ENCODE assay signal across 14 cellular contexts in genomic region chr13:20073775-20074174, GRCh38.
A peak's percentile ranks its signal among the peaks of the same experiment; 100 is the strongest.
DNase-seq lines count a peak whose midpoint lies in the region; ATAC-seq and TF ChIP-seq lines count a peak whose summit lies in the region.
"Had no signal": no experiment of that assay in that cellular context is flagged by ENCODE, and none has a peak within 500 bp of the region (broad histone marks: within the 10 kb centered on the region; RNA-seq: fewer than 3 reads in every experiment).

No MANE protein-coding gene starts in this region.

- no peak overlapping the region for H3K4me3 ChIP-seq in mesendoderm (ENCODE audit: low read length)
- H3K4me3 ChIP-seq: vagina had no signal

- no peak overlapping the region for H3K4ac ChIP-seq in mesendoderm (ENCODE audit: low read depth, low read length)

- H2AK5ac ChIP-seq in mesendoderm (ENCODE audit: low read length): no peak overlapping the region

- no peaks in the 10 kb centered on the region for H3K36me3 ChIP-seq in mesendoderm (ENCODE audit: control insufficient read depth, insufficient read depth, low read length)

- H3K9me3 Mint-ChIP-seq in naive B cell: no peaks in the 10 kb centered on the region
- H3K9me3 Mint-ChIP-seq: activated naive CD4-positive, alpha-beta T cell treated with anti-CD3 and anti-CD28 coated beads, Interleukin-2, amount 50 U/mL, for 24 hours; natural killer cell treated with Interleukin-12 subunit alpha and Interleukin-12 subunit beta and Interleukin-15 and Interleukin-18, amount 100 ng/mL, for 72 hours had no signal

- no peaks in the 10 kb centered on the region for H3K27me3 Mint-ChIP-seq in naive B cell
- H3K27me3 Mint-ChIP-seq: activated naive CD4-positive, alpha-beta T cell treated with anti-CD3 and anti-CD28 coated beads, Interleukin-2, amount 50 U/mL, for 24 hours; natural killer cell treated with Interleukin-12 subunit alpha and Interleukin-12 subunit beta and Interleukin-15 and Interleukin-18, amount 100 ng/mL, for 72 hours had no signal

- H3K4me2 ChIP-seq in mesendoderm (ENCODE audit: low read length): no peak overlapping the region

- no peak overlapping the region for H3K23ac ChIP-seq in mesendoderm (ENCODE audit: low read length)

- no peak for TF ChIP-seq CTCF in GM20000 (IDR thresholded peaks at IDR 0.05; ENCODE audit: extremely low read depth, missing control alignments)

- peak overlapping the region in 1 of 8 donors; percentile 52 for H3K4me3 Mint-ChIP-seq in naive B cell
- H3K4me3 Mint-ChIP-seq: activated naive CD4-positive, alpha-beta T cell treated with anti-CD3 and anti-CD28 coated beads, Interleukin-2, amount 50 U/mL, for 24 hours; natural killer cell treated with Interleukin-12 subunit alpha and Interleukin-12 subunit beta and Interleukin-15 and Interleukin-18, amount 100 ng/mL, for 72 hours had no signal

- H2BK15ac ChIP-seq in mesendoderm (replicated peaks; ENCODE audit: low read depth): no peak overlapping the region

- no peak overlapping the region for H4K8ac ChIP-seq in mesendoderm (ENCODE audit: low read depth, low read length)

- DNase-seq in naive B cell (peak; percentile 11), GM20000 (ENCODE audit: low spot score) (no peak), AG20443 (ENCODE audit: low spot score) (no peak), mesendoderm (no peak)
- DNase-seq: activated CD4-positive, alpha-beta T cell treated with anti-CD3 and anti-CD28 coated beads for 4 hours; DMS53; NCI-H345 had no signal

- no CpG with 5 or more reads among the region's 2 CpGs for WGBS in mesendoderm (ENCODE audit: extremely low coverage, insufficient coverage, low lambda C conversion rate)

- H3K56ac ChIP-seq in mesendoderm (ENCODE audit: low read length): no peak overlapping the region

- H2BK5ac ChIP-seq in mesendoderm (ENCODE audit: low read length): no peak overlapping the region

- H3K27ac ChIP-seq in mesendoderm (ENCODE audit: low read depth, low read length): no peak overlapping the region
- H3K27ac ChIP-seq: vagina had no signal

- H3K79me1 ChIP-seq in mesendoderm (ENCODE audit: low read length): no peaks in the 10 kb centered on the region

- peaks cover 6 to 20% (median 9%) of the 10 kb centered on the region in 3 donors for H3K4me1 Mint-ChIP-seq in naive B cell
- H3K4me1 Mint-ChIP-seq: activated naive CD4-positive, alpha-beta T cell treated with anti-CD3 and anti-CD28 coated beads, Interleukin-2, amount 50 U/mL, for 24 hours had no signal

- H2BK120ac ChIP-seq in mesendoderm (ENCODE audit: low read depth, low read length): no peak overlapping the region

- no peak overlapping the region for H3K18ac ChIP-seq in mesendoderm (ENCODE audit: low read length)

- H4K5ac ChIP-seq in mesendoderm (ENCODE audit: low read length): no peak overlapping the region

- H3K27me3 ChIP-seq in mesendoderm (ENCODE audit: insufficient read depth, low read length, poor library complexity): no peaks in the 10 kb centered on the region
- H3K27me3 ChIP-seq: vagina had no signal

- no peaks in the 10 kb centered on the region for H3K79me2 ChIP-seq in mesendoderm (ENCODE audit: control insufficient read depth, insufficient read depth, low read length)

- ATAC-seq in GM18873 (IDR thresholded peaks at IDR 0.05; ENCODE audit: low FRiP score, unreplicated experiment) (peak; percentile 56), GM21723 (IDR thresholded peaks at IDR 0.05; ENCODE audit: unreplicated experiment) (peak; percentile 71), HG03469 (IDR thresholded peaks at IDR 0.05; ENCODE audit: unreplicated experiment) (peak; percentile 88), naive B cell (ENCODE audit: low read depth in 2 of 2) (peak; percentile 54 to 61)
- ATAC-seq: natural killer cell treated with Interleukin-12 subunit alpha and Interleukin-12 subunit beta and Interleukin-15 and Interleukin-18, amount 100 ng/mL, for 72 hours; Right ventricle myocardium inferior had no signal

- no peak overlapping the region for H3K27ac Mint-ChIP-seq in naive B cell
- H3K27ac Mint-ChIP-seq: activated naive CD4-positive, alpha-beta T cell treated with anti-CD3 and anti-CD28 coated beads, Interleukin-2, amount 50 U/mL, for 24 hours; natural killer cell treated with Interleukin-12 subunit alpha and Interleukin-12 subunit beta and Interleukin-15 and Interleukin-18, amount 100 ng/mL, for 72 hours had no signal

- H3K9ac ChIP-seq in mesendoderm (ENCODE audit: low read length): no peak overlapping the region

- no peaks in the 10 kb centered on the region for H3K4me1 ChIP-seq in mesendoderm (ENCODE audit: control insufficient read depth, low read depth, low read length)
- H3K4me1 ChIP-seq: vagina had no signal

- peaks cover 0 to 18% of the 10 kb centered on the region in 2 donors for H3K36me3 Mint-ChIP-seq in naive B cell
